ENCODE assay signal across 10 cellular contexts in genomic region chr3:194306771-194307640, GRCh38. TPM values are rescaled to one million over a fixed set of nuclear protein-coding genes. Genes with fewer than 3 reads are reported as not detected.
DNase-seq lines count a peak whose midpoint lies in the region; ATAC-seq and TF ChIP-seq lines count a peak whose summit lies in the region.
"Had no signal": no experiment of that assay in that cellular context is flagged by ENCODE, and none has a peak within 500 bp of the region (broad histone marks: within the 10 kb centered on the region; RNA-seq: fewer than 3 reads in every experiment).

No MANE protein-coding gene starts in this region.

- H3K9me3 ChIP-seq in BLaER1 = peaks cover 9% of the 10 kb centered on the region; the same call in 1 of the 2 replicates
- H3K9me3 ChIP-seq in right lobe of liver = no peaks in the 10 kb centered on the region

- H3K27me3 ChIP-seq in BLaER1 = peaks cover 86% of the 10 kb centered on the region
- H3K27me3 ChIP-seq in right lobe of liver = no peaks in the 10 kb centered on the region

- peaks cover 44% of the 10 kb centered on the region for H4K20me1 ChIP-seq in BLaER1

- H3K9ac ChIP-seq in BLaER1 = no peak overlapping the region

- H3K27me3 Mint-ChIP-seq in activated CD8-positive, alpha-beta T cell treated with anti-CD3 and anti-CD28 coated beads, Interleukin-2, amount 10 ng/mL, durations not matched to agents 7 days and 5 days (ENCODE audit: low read depth) = peaks cover 20% of the 10 kb centered on the region

- ATAC-seq in GM19324 (IDR thresholded peaks at IDR 0.05; ENCODE audit: low FRiP score, unreplicated experiment) (peak; percentile 40), HG03135 (IDR thresholded peaks at IDR 0.05; ENCODE audit: unreplicated experiment) (peak; percentile 49), right lobe of liver (no peak)
- peak; percentile 61 for ATAC-seq in activated CD8-positive, alpha-beta T cell treated with anti-CD3 and anti-CD28 coated beads, Interleukin-2, amount 10 ng/mL, durations not matched to agents 7 days and 5 days

- peak overlapping the region; percentile 91 for H3K4me2 ChIP-seq in BLaER1

- peaks cover 45% of the 10 kb centered on the region for H3K4me1 ChIP-seq in BLaER1
- no peaks in the 10 kb centered on the region for H3K4me1 ChIP-seq in right lobe of liver

- CTCF ChIA-PET in activated CD8-positive, alpha-beta T cell treated with anti-CD3 and anti-CD28 coated beads, Interleukin-2, amount 10 ng/mL, durations not matched to agents 7 days and 5 days (lab: Charles Lee) = interaction anchor here (1.1 to 2.1 kb wide), 4 partner anchors 9 to 645 kb away, joined by 3 to 17 read pairs (median 4); no protein-coding TSS in a partner anchor
- CTCF ChIA-PET in HEK293T (lab: Yijun Ruan, JAX) = no interaction called here

- no peak for TF ChIP-seq POLR2A in right lobe of liver (IDR thresholded peaks at IDR 0.05)

- TF ChIP-seq CTCF in right lobe of liver (IDR thresholded peaks at IDR 0.05) = no peak

- H3K36me3 ChIP-seq in BLaER1 (no peaks in the 10 kb centered on the region), right lobe of liver (no peaks in the 10 kb centered on the region)

- 34% methylated on average over 10 of the region's 13 CpGs for WGBS in right lobe of liver (ENCODE audit: insufficient coverage, low coverage, low lambda C conversion rate, missing lambda C conversion rate)

- H3K27ac ChIP-seq in BLaER1 (peak overlapping the region; percentile 62), right lobe of liver (no peak overlapping the region)
- H3K27ac ChIP-seq: epithelial cell of prostate had no signal

- H3K4me3 ChIP-seq in BLaER1 = peak overlapping the region; percentile 1; the same call in 1 of the 2 replicates
- H3K4me3 ChIP-seq in right lobe of liver = no peak overlapping the region

- H3K4me3 Mint-ChIP-seq in activated CD8-positive, alpha-beta T cell treated with anti-CD3 and anti-CD28 coated beads, Interleukin-2, amount 10 ng/mL, durations not matched to agents 7 days and 5 days = peak overlapping the region; percentile 69

- peaks cover 4% of the 10 kb centered on the region for H3K9me3 Mint-ChIP-seq in activated CD8-positive, alpha-beta T cell treated with anti-CD3 and anti-CD28 coated beads, Interleukin-2, amount 10 ng/mL, durations not matched to agents 7 days and 5 days (ENCODE audit: insufficient read depth)

- intact Hi-C loops in right lobe of liver (cut with DNase I) = no loop called here

- H3K36me3 Mint-ChIP-seq in activated CD8-positive, alpha-beta T cell treated with anti-CD3 and anti-CD28 coated beads, Interleukin-2, amount 10 ng/mL, durations not matched to agents 7 days and 5 days (ENCODE audit: low read depth) = peaks cover 4% of the 10 kb centered on the region

- peak; percentile 49 for DNase-seq in activated CD8-positive, alpha-beta T cell treated with anti-CD3 and anti-CD28 coated beads, Interleukin-2, amount 10 ng/mL, durations not matched to agents 7 days and 5 days
- DNase-seq in NOMO-1 treated with dmso at 0.1 percent for 144 hours (lab: John Stamatoyannopoulos, UW; ENCODE audit: unreplicated experiment) (no peak), right lobe of liver (no peak), NCI-H2029 treated with DMSO at 0.1 percent for 48 hours (lab: John Stamatoyannopoulos, UW) (no peak), HEK293T (ENCODE audit: extremely low spot score) (no peak)

- H3K27ac Mint-ChIP-seq in activated CD8-positive, alpha-beta T cell treated with anti-CD3 and anti-CD28 coated beads, Interleukin-2, amount 10 ng/mL, durations not matched to agents 7 days and 5 days = peak overlapping the region; percentile 84

- POLR2A ChIA-PET in activated CD8-positive, alpha-beta T cell treated with anti-CD3 and anti-CD28 coated beads, Interleukin-2, amount 10 ng/mL, durations not matched to agents 7 days and 5 days (lab: Charles Lee) = interaction anchor here (1.0 kb wide), 1 partner anchor 170 kb away, joined by 3 read pairs; no protein-coding TSS in a partner anchor
- POLR2A ChIA-PET in HEK293T (lab: Yijun Ruan, JAX) = no interaction called here

- H3K4me1 Mint-ChIP-seq in activated CD8-positive, alpha-beta T cell treated with anti-CD3 and anti-CD28 coated beads, Interleukin-2, amount 10 ng/mL, durations not matched to agents 7 days and 5 days (ENCODE audit: low read depth) = peaks cover 61% of the 10 kb centered on the region

TF ChIP-seq in HEK293T, 16 proteins besides CTCF, POLR2A, EP300 and RAD21:
- TF ChIP-seq ELF4 (IDR thresholded peaks at IDR 0.05) = no peak
TF ChIP-seq in HEK293T: peak in this region for 0.

RNA-seq across cellular contexts. Expression of gene CPN2, which starts 44.1 kb away (rescaled TPM):
- not detected for total RNA-seq in activated CD8-positive, alpha-beta T cell treated with anti-CD3 and anti-CD28 coated beads, Interleukin-2, amount 10 ng/mL, durations not matched to agents 7 days and 5 days
- total RNA-seq in right lobe of liver = 100 to 1,000 TPM; 173 to 307 (median 202) TPM
- total RNA-seq: pulmonary artery endothelial cell had no signal

Comparison
In these comparisons a context has a peak if more than half of its experiments do, and no peak if none do; other contexts are left out.
1. ATAC-seq: peak in GM19324 (single experiment), HG03135 (single experiment) and activated CD8-positive, alpha-beta T cell treated with anti-CD3 and anti-CD28 coated beads, Interleukin-2, amount 10 ng/mL, durations not matched to agents 7 days and 5 days (single experiment); none in right lobe of liver (0 of 4).
2. RNA of gene CPN2, which starts 44.1 kb away (total RNA-seq): 173 to 307 TPM in right lobe of liver; not detected in activated CD8-positive, alpha-beta T cell treated with anti-CD3 and anti-CD28 coated beads, Interleukin-2, amount 10 ng/mL, durations not matched to agents 7 days and 5 days; every median in the first group is over 100 times any median in the second.